3 cellular contexts compared by ENCODE assay signal in the genomic region with DNA sequence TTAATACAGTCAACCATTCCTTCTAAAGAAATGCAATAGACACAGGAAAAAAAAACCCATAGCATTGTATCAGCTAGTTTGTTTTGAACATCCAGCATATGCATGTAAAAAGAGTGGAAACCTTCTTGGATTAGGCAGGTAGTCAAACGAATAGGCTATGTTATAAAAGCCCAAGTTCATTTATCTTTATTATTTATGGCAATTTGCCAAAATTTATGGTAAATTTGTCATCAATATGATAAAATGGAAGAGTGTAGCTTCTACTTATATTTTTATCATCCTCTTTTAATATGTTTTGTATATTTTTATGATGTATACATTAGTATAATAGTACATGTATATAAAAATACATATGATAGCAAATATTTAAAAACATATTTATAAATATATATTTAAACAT.
TF ChIP-seq lines count a peak whose summit lies in the region.

No MANE protein-coding gene starts in this region.

TF ChIP-seq in HCT116, 20 proteins besides CTCF, POLR2A, EP300 and RAD21:
- TF ChIP-seq YY1 (IDR thresholded peaks at IDR 0.05; ENCODE audit: extremely low read depth, insufficient replicate concordance, low read depth, low read length) = no peak

TF ChIP-seq in K562, 482 proteins besides CTCF, POLR2A, EP300 and RAD21:
- no peak for TF ChIP-seq EWSR1 (IDR thresholded peaks at IDR 0.05; ENCODE audit: borderline replicate concordance, low read depth, partially characterized antibody)
- peak; percentile 78 for TF ChIP-seq NFIC (IDR thresholded peaks at IDR 0.05)
- peak; percentile 77 for TF ChIP-seq NFIX (CRISPR knock-in tag; IDR thresholded peaks at IDR 0.05; ENCODE audit: low read depth)
TF ChIP-seq in K562: peak in this region for 2.

TF ChIP-seq in SK-N-SH, 30 proteins besides CTCF, POLR2A, EP300 and RAD21:
- TF ChIP-seq TCF12 (IDR thresholded peaks at IDR 0.05) = no peak
- TF ChIP-seq ELF1 (IDR thresholded peaks at IDR 0.05) = no peak
- no peak for TF ChIP-seq JUND (IDR thresholded peaks at IDR 0.05)
- no peak for TF ChIP-seq TEAD4 (IDR thresholded peaks at IDR 0.05; ENCODE audit: borderline replicate concordance, insufficient read depth)
